8 cellular contexts compared by ENCODE assay signal in genomic region chr14:104816678-104816945, GRCh38. TPM values are rescaled to one million over a fixed set of nuclear protein-coding genes. Genes with fewer than 3 reads are reported as not detected.
DNase-seq lines count a peak whose midpoint lies in the region; ATAC-seq, FAIRE-seq and TF ChIP-seq lines count a peak whose summit lies in the region.

No MANE protein-coding gene starts in this region.

- peaks cover 18% of the 10 kb centered on the region for H3K4me1 ChIP-seq in mucosa of stomach (ENCODE audit: control insufficient read depth, insufficient read depth, low read length)

- POLR2A ChIA-PET in AG04449 (lab: Yijun Ruan, JAX) = no interaction called here

- TF ChIP-seq CTCF in AG04449 (IDR thresholded peaks at IDR 0.05; ENCODE audit: insufficient read depth, low read length, missing control alignments) (no peak), bronchial epithelial cell (IDR thresholded peaks at IDR 0.05; ENCODE audit: insufficient read depth, low read length, severe bottlenecking) (no peak), GM20000 (IDR thresholded peaks at IDR 0.05; ENCODE audit: extremely low read depth, missing control alignments) (no peak)

- H3K36me3 ChIP-seq in bronchial epithelial cell (ENCODE audit: control insufficient read depth, insufficient read depth, low read length) (no peaks in the 10 kb centered on the region), mucosa of stomach (ENCODE audit: control insufficient read depth, insufficient read depth, low read length) (no peaks in the 10 kb centered on the region)

- DNase-seq in AG04449 (ENCODE audit: low read depth, low spot score) = no peak
- no peak for DNase-seq in bronchial epithelial cell (ENCODE audit: low read depth)
- no peak for DNase-seq in NCI-H524 (lab: John Stamatoyannopoulos, UW)
- no peak for DNase-seq in GM20000 (ENCODE audit: low spot score)

- no peaks in the 10 kb centered on the region for H3K27me3 ChIP-seq in bronchial epithelial cell (ENCODE audit: control insufficient read depth, insufficient read depth, low read length)
- no peaks in the 10 kb centered on the region for H3K27me3 ChIP-seq in mucosa of stomach (ENCODE audit: control insufficient read depth, insufficient read depth, low read length)

- CTCF ChIA-PET in AG04449 (lab: Yijun Ruan, JAX) = interaction anchor here (0.9 kb wide), 1 partner anchor 47 kb away, joined by 3 read pairs; no protein-coding TSS in a partner anchor

- ATAC-seq in HG03354 (IDR thresholded peaks at IDR 0.05; ENCODE audit: poor library complexity, severe bottlenecking, unreplicated experiment) (peak; percentile 15), HG02870 (IDR thresholded peaks at IDR 0.05; ENCODE audit: unreplicated experiment) (no peak), HG02623 (IDR thresholded peaks at IDR 0.05; ENCODE audit: unreplicated experiment) (no peak)

- H3K4me3 ChIP-seq in AG04449 (ENCODE audit: low read depth, low read length) (peak overlapping the region; percentile 89), bronchial epithelial cell (ENCODE audit: low read depth, low read length) (peak overlapping the region; percentile 76), mucosa of stomach (ENCODE audit: low read length) (peak overlapping the region; percentile 20)

- peak overlapping the region; percentile 78 for H3K9ac ChIP-seq in mucosa of stomach (ENCODE audit: low read length)

- FAIRE-seq in bronchial epithelial cell (lab: Jason Lieb, UNC) = no peak

- no peaks in the 10 kb centered on the region for H3K9me3 ChIP-seq in mucosa of stomach (ENCODE audit: control insufficient read depth, low read length)

RNA-seq across cellular contexts. Expression of gene ZBTB42, which starts 15.7 kb away (rescaled TPM):
- 5.2 and 5.3 TPM in 2 replicates for total RNA-seq in bronchial epithelial cell

RNA-seq across cellular contexts. Expression of gene AKT1, which starts 21.1 kb away (rescaled TPM):
- total RNA-seq in bronchial epithelial cell = 164 and 191 TPM in 2 replicates

RNA-seq across cellular contexts. Expression of gene CEP170B, which starts 48.5 kb away (rescaled TPM):
- total RNA-seq in bronchial epithelial cell = 29.0 and 41.5 TPM in 2 replicates

Comparison
In these comparisons a context has a peak if more than half of its experiments do, and no peak if none do; other contexts are left out.
1. H3K4me3 ChIP-seq: peak in every context shown above with its lines; median percentile 89 in AG04449; 76 in bronchial epithelial cell; 20 in mucosa of stomach.